In the genomic region with DNA sequence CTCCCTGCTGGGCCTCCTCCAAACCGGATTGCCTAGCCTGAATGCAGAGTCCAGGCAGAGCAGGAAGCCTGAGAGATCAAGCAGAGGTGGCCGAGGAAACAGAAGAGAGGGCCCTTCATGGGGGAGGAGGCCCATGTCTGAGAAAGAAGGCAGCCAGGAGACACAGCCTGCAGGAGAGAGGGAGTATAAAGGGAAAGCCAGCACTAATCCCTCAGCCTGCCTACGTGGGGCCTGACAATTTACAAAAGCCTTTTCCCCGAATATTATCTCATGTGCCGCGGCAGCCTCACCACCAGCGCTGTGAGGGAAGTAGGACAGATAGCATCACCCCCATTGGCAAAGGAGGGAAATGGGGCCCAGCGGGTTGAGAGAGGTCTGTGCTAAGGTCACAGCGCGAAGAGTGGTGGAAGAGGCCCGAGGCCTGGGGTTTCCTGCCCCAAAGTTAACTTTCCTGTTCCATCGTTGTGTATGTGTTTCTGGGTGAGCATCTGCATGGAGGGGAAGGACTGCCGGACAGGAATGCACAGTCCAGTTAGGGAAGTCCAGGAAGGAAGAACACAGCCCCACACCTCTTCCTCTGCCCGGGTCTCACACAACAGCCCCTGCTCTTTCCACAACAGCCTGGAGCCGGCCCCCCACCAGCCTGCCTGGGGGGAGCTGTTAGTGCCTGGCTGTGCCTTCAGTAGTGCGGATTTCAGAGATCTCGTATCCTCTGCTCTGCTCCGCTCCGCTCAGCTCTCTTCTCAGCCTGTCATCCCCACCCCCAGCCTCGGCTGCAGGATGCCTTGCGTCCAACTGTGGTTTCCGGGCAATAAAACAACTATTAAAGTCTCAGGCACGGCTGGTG, we compare ENCODE assay signal across 10 cellular contexts. TPM values are rescaled to one million over a fixed set of nuclear protein-coding genes. Genes with fewer than 3 reads are reported as not detected.
DNase-seq lines count a peak whose midpoint lies in the region; ATAC-seq and TF ChIP-seq lines count a peak whose summit lies in the region.
"Had no signal": no experiment of that assay in that cellular context is flagged by ENCODE, and none has a peak within 500 bp of the region (broad histone marks: within the 10 kb centered on the region; RNA-seq: fewer than 3 reads in every experiment).

No MANE protein-coding gene starts in this region.

- no peak overlapping the region for H3K4me2 ChIP-seq in DND-41 (ENCODE audit: insufficient read depth, low read length)

- H4K20me1 ChIP-seq in DND-41 (ENCODE audit: insufficient read depth, low read length): no peaks in the 10 kb centered on the region

- intact Hi-C loops in naive thymus-derived CD4-positive, alpha-beta T cell (cut with micrococcal nuclease): no loop called here
- intact Hi-C loops in activated CD4-positive, alpha-beta memory T cell treated with anti-CD3 and anti-CD28 coated beads for 36 hours (cut with micrococcal nuclease): no loop called here

- H3K36me3 Mint-ChIP-seq in IgD-negative memory B cell (peaks cover 1% of the 10 kb centered on the region), WTC11 (no peaks in the 10 kb centered on the region)
- H3K36me3 Mint-ChIP-seq in naive thymus-derived CD4-positive, alpha-beta T cell: no peaks in the 10 kb centered on the region
- H3K36me3 Mint-ChIP-seq in activated CD4-positive, alpha-beta memory T cell treated with anti-CD3 and anti-CD28 coated beads for 36 hours: no peaks in the 10 kb centered on the region

- H3K36me3 ChIP-seq in DND-41 (ENCODE audit: insufficient read depth, low read length): no peaks in the 10 kb centered on the region
- H3K36me3 ChIP-seq in naive thymus-derived CD4-positive, alpha-beta T cell (ENCODE audit: control insufficient read depth in 2 of 3, insufficient read depth in 3 of 3, low read length in 3 of 3): no peaks in the 10 kb centered on the region
- H3K36me3 ChIP-seq: neutrophil had no signal

- no peak for ATAC-seq in DND-41 (ENCODE audit: insufficient read depth, low read depth)
- ATAC-seq in WTC11: 0 out of 2 replicates have a peak, but pooled peaks have one; percentile 3
- ATAC-seq in naive thymus-derived CD4-positive, alpha-beta T cell: peak; percentile 37

- H3K4me1 ChIP-seq in DND-41 (ENCODE audit: insufficient read depth, low read length): peaks cover 80% of the 10 kb centered on the region
- H3K4me1 ChIP-seq in naive thymus-derived CD4-positive, alpha-beta T cell (ENCODE audit: control insufficient read depth in 2 of 2, insufficient read depth in 2 of 2, low read length in 2 of 2): peaks cover 0 to 11% of the 10 kb centered on the region in 2 donors

- H2AFZ ChIP-seq in DND-41 (ENCODE audit: low read depth, low read length): no peak overlapping the region

- H3K79me2 ChIP-seq in DND-41 (ENCODE audit: insufficient read depth, low read length): peaks cover 28% of the 10 kb centered on the region

- H3K27ac ChIP-seq in DND-41 (ENCODE audit: low read length): peak overlapping the region; percentile 27; the same call in 1 of the 2 replicates
- H3K27ac ChIP-seq in naive thymus-derived CD4-positive, alpha-beta T cell (ENCODE audit: low read depth, low read length): no peak overlapping the region
- H3K27ac ChIP-seq: neutrophil had no signal

- H3K4me1 Mint-ChIP-seq in IgD-negative memory B cell: peaks cover 2 to 19% (median 10%) of the 10 kb centered on the region in 3 donors
- H3K4me1 Mint-ChIP-seq in WTC11: peaks cover 47% of the 10 kb centered on the region
- H3K4me1 Mint-ChIP-seq in naive thymus-derived CD4-positive, alpha-beta T cell: peaks cover 0 to 20% (median 7%) of the 10 kb centered on the region in 7 donors
- peaks cover 4% of the 10 kb centered on the region for H3K4me1 Mint-ChIP-seq in activated CD4-positive, alpha-beta memory T cell treated with anti-CD3 and anti-CD28 coated beads for 36 hours (ENCODE audit: low read depth)

- H3K27me3 ChIP-seq in DND-41 (ENCODE audit: insufficient read depth, low read length, poor library complexity): no peaks in the 10 kb centered on the region
- no peaks in the 10 kb centered on the region for H3K27me3 ChIP-seq in naive thymus-derived CD4-positive, alpha-beta T cell (ENCODE audit: control insufficient read depth in 2 of 2, insufficient read depth in 2 of 2, low read length in 2 of 2)

- POLR2A ChIA-PET in WTC11 (lab: Charles Lee): interaction anchor here (0.7 to 1.8 kb wide), 6 partner anchors 8 to 52 kb away, joined by 3 to 5 read pairs (median 3); no protein-coding TSS in a partner anchor
- POLR2A ChIA-PET in naive thymus-derived CD4-positive, alpha-beta T cell (lab: Charles Lee): interaction anchor here (0.6 to 1.1 kb wide), 5 partner anchors 11 to 111 kb away, joined by 3 to 6 read pairs (median 3); a partner anchor contains a TSS
- POLR2A ChIA-PET in activated CD4-positive, alpha-beta memory T cell treated with anti-CD3 and anti-CD28 coated beads for 36 hours (lab: Charles Lee): no interaction called here

- in situ Hi-C loops in G401 (cut with HindIII; ENCODE audit: low sequenced_read_pairs): no loop called here

- no peak overlapping the region for H3K4me3 ChIP-seq in DND-41 (ENCODE audit: low read depth in 1 of 2, low read length in 2 of 2)
- no peak overlapping the region for H3K4me3 ChIP-seq in naive thymus-derived CD4-positive, alpha-beta T cell (ENCODE audit: low read length)

- CTCF ChIA-PET in WTC11 (lab: Charles Lee): interaction anchor here (0.9 to 1.7 kb wide), 5 partner anchors 8 to 118 kb away, joined by 3 to 4 read pairs (median 3); no protein-coding TSS in a partner anchor
- CTCF ChIA-PET in naive thymus-derived CD4-positive, alpha-beta T cell (lab: Charles Lee): no interaction called here
- CTCF ChIA-PET in activated CD4-positive, alpha-beta memory T cell treated with anti-CD3 and anti-CD28 coated beads for 36 hours (lab: Charles Lee): no interaction called here

- peaks cover 34% of the 10 kb centered on the region for H3K27me3 Mint-ChIP-seq in IgD-negative memory B cell
- peaks cover 55% of the 10 kb centered on the region for H3K27me3 Mint-ChIP-seq in WTC11 (ENCODE audit: low read depth)
- H3K27me3 Mint-ChIP-seq in naive thymus-derived CD4-positive, alpha-beta T cell: peaks cover 0 to 15% (median 0%) of the 10 kb centered on the region in 5 donors
- no peaks in the 10 kb centered on the region for H3K27me3 Mint-ChIP-seq in activated CD4-positive, alpha-beta memory T cell treated with anti-CD3 and anti-CD28 coated beads for 36 hours

- TF ChIP-seq CTCF in DND-41 (IDR thresholded peaks at IDR 0.05; ENCODE audit: borderline replicate concordance, extremely low read depth, low read length, poor library complexity, severe bottlenecking) (no peak), WTC11 (IDR thresholded peaks at IDR 0.05) (no peak)

- H3K9ac ChIP-seq in DND-41 (ENCODE audit: low read depth, low read length): no peak overlapping the region

- H3K27ac Mint-ChIP-seq in IgD-negative memory B cell (peak overlapping the region; percentile 7 to 88 (median 71)), WTC11 (peak overlapping the region; percentile 87)
- no peak overlapping the region for H3K27ac Mint-ChIP-seq in naive thymus-derived CD4-positive, alpha-beta T cell
- no peak overlapping the region for H3K27ac Mint-ChIP-seq in activated CD4-positive, alpha-beta memory T cell treated with anti-CD3 and anti-CD28 coated beads for 36 hours

- H3K9me3 Mint-ChIP-seq in IgD-negative memory B cell: no peaks in the 10 kb centered on the region
- H3K9me3 Mint-ChIP-seq in WTC11: no peaks in the 10 kb centered on the region
- no peaks in the 10 kb centered on the region for H3K9me3 Mint-ChIP-seq in naive thymus-derived CD4-positive, alpha-beta T cell
- no peaks in the 10 kb centered on the region for H3K9me3 Mint-ChIP-seq in activated CD4-positive, alpha-beta memory T cell treated with anti-CD3 and anti-CD28 coated beads for 36 hours

- peak overlapping the region in 3 of 4 donors; percentile 28 to 77 (median 74) for H3K4me3 Mint-ChIP-seq in IgD-negative memory B cell
- H3K4me3 Mint-ChIP-seq in WTC11: peak overlapping the region; percentile 59
- peak overlapping the region in 2 of 10 donors; percentile 17 to 52 for H3K4me3 Mint-ChIP-seq in naive thymus-derived CD4-positive, alpha-beta T cell
- H3K4me3 Mint-ChIP-seq in activated CD4-positive, alpha-beta memory T cell treated with anti-CD3 and anti-CD28 coated beads for 36 hours: no peak overlapping the region

- DNase-seq in DND-41: peak; percentile 40
- peak; percentile 15 for DNase-seq in WTC11 (ENCODE audit: low spot score)
- DNase-seq in naive thymus-derived CD4-positive, alpha-beta T cell: no peak
- no peak for DNase-seq in activated CD4-positive, alpha-beta T cell treated with anti-CD3 and anti-CD28 coated beads for 4 hours
- no peak for DNase-seq in pons (ENCODE audit: low spot score)
- no peak for DNase-seq in activated CD4-positive, alpha-beta memory T cell treated with anti-CD3 and anti-CD28 coated beads for 36 hours
- no peak for DNase-seq in G401 (ENCODE audit: low spot score)
- DNase-seq: EL had no signal

- no peaks in the 10 kb centered on the region for H3K9me3 ChIP-seq in DND-41 (ENCODE audit: insufficient read depth, low read length, severe bottlenecking)
- no peaks in the 10 kb centered on the region for H3K9me3 ChIP-seq in naive thymus-derived CD4-positive, alpha-beta T cell (ENCODE audit: control insufficient read depth in 2 of 3, low read length in 3 of 3)
- H3K9me3 ChIP-seq: neutrophil had no signal

TF ChIP-seq in WTC11, 78 proteins besides CTCF, POLR2A, EP300 and RAD21 (continues in another document):
- no peak for TF ChIP-seq JAZF1 (CRISPR knock-in tag; IDR thresholded peaks at IDR 0.05)
- TF ChIP-seq ZNF219 (CRISPR knock-in tag; IDR thresholded peaks at IDR 0.05; ENCODE audit: borderline replicate concordance): no peak
- TF ChIP-seq, protein P1, sequence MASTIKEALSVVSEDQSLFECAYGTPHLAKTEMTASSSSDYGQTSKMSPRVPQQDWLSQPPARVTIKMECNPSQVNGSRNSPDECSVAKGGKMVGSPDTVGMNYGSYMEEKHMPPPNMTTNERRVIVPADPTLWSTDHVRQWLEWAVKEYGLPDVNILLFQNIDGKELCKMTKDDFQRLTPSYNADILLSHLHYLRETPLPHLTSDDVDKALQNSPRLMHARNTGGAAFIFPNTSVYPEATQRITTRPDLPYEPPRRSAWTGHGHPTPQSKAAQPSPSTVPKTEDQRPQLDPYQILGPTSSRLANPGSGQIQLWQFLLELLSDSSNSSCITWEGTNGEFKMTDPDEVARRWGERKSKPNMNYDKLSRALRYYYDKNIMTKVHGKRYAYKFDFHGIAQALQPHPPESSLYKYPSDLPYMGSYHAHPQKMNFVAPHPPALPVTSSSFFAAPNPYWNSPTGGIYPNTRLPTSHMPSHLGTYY (CRISPR knock-in tag; IDR thresholded peaks at IDR 0.05): no peak
- no peak for TF ChIP-seq GTF2I (CRISPR knock-in tag; conservative IDR thresholded peaks at IDR 0.05)
- no peak for TF ChIP-seq ZNF138 (CRISPR knock-in tag; conservative IDR thresholded peaks at IDR 0.05)

RNA-seq across cellular contexts. Expression of a gene that starts 50.9 kb away (rescaled TPM):
- 10.2 TPM for polyA plus RNA-seq in IgD-negative memory B cell
- total RNA-seq in WTC11 (2021): 41.1 to 44.5 TPM (median 43.1 TPM) in 3 replicates
- total RNA-seq in naive thymus-derived CD4-positive, alpha-beta T cell: 10 to 100 TPM; 23.3 to 55.2 (median 43.3) TPM
- 1 to 10 TPM; 3.8 to 9.1 TPM for polyA plus RNA-seq in naive thymus-derived CD4-positive, alpha-beta T cell
- total RNA-seq in activated CD4-positive, alpha-beta memory T cell treated with anti-CD3 and anti-CD28 coated beads for 36 hours: 10 to 100 TPM; 33.7 to 35.0 TPM
- total RNA-seq in G401 (2014; rRNA removed; shearing (Covaris generic)): 21.3 and 28.8 TPM in 2 replicates

Comparison
In these comparisons a context has a peak if more than half of its experiments do, and no peak if none do; other contexts are left out.
1. DNase-seq: peak in DND-41 (single experiment) and WTC11 (single experiment); none in naive thymus-derived CD4-positive, alpha-beta T cell (0 of 9), activated CD4-positive, alpha-beta T cell treated with anti-CD3 and anti-CD28 coated beads for 4 hours (0 of 2), pons (single experiment), activated CD4-positive, alpha-beta memory T cell treated with anti-CD3 and anti-CD28 coated beads for 36 hours (single experiment) and G401 (single experiment).
2. H3K27ac Mint-ChIP-seq: peak in IgD-negative memory B cell (3 of 3) and WTC11 (single experiment); none in naive thymus-derived CD4-positive, alpha-beta T cell (0 of 9) and activated CD4-positive, alpha-beta memory T cell treated with anti-CD3 and anti-CD28 coated beads for 36 hours (single experiment).